20 cellular contexts compared by ENCODE assay signal in the genomic region with DNA sequence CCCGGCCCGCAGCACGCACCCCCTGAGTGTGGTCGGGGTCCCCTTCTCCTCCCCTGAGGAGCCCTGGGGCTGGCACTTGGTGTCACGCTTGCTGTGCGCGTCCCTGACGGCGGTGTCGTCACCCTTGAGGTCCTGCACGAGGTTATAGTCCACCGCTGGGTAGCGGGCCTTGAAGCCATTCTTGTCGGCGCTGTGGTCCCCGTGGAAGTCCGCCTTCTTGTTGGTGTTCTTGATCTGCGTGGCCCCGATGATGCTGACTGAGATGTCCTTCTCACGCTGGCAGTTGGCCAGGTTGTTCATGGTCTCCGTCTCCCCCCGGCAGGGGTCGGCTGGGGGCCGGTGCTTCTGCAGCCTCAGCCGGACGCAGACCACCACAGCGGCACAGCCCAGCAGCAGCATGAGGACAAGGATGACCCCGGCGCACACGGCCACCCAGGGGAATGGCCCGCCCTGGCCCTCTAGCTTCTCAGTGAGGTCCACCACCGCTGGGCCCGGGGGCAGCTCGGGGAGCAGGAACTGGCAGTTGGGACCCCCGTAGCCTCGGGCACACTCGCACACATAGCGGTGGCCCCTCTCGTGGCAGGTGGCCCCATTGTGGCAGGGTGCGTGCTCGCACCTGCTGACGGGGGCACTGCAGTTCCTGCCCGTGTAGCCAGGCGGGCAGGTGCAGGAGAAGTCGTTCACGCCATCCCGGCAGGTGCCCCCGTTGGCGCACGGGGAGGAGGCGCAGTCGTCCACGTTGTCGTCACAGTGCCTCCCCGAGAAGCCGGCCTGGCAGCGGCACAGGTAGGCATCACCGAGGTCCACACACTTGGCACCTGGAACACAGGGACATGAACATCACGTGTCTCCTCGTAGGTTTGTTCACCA.
"Had no signal": no experiment of that assay in that cellular context is flagged by ENCODE, and none has a peak within 500 bp of the region (broad histone marks: within the 10 kb centered on the region; RNA-seq: fewer than 3 reads in every experiment).

No MANE protein-coding gene starts in this region.

- H3K9me3 ChIP-seq: breast epithelium, left lung, testis, vagina had no signal

- H3K79me2 ChIP-seq: parathyroid adenoma had no signal

- H3K27me3 ChIP-seq: breast epithelium, foreskin keratinocyte, testis, vagina had no signal

- DNase-seq: activated CD4-positive, alpha-beta memory T cell treated with anti-CD3 and anti-CD28 coated beads for 36 hours; activated CD4-positive, alpha-beta T cell treated with anti-CD3 and anti-CD28 coated beads for 48 hours; activated gamma-delta T cell treated with Interleukin-2 at 50 U/mL for 16 hours; cortex of kidney; foreskin keratinocyte; immature natural killer cell; kidney glomerular epithelial cell; left lung; naive thymus-derived CD8-positive, alpha-beta T cell; stimulated activated CD4-positive, alpha-beta T cell treated with anti-CD3 and anti-CD28 coated beads, Interleukin-15, amount 100 ng/mL, for 24 hours; T-helper 2 cell; testis; trophoblast cell had no signal

- H2AFZ ChIP-seq: parathyroid adenoma had no signal

- H3K27ac Mint-ChIP-seq: activated CD4-positive, alpha-beta memory T cell treated with anti-CD3 and anti-CD28 coated beads for 36 hours; activated naive CD4-positive, alpha-beta T cell treated with anti-CD3 and anti-CD28 coated beads, Interleukin-2, amount 50 U/mL, for 72 hours; immature natural killer cell; mesothelial cell of epicardium; naive thymus-derived CD8-positive, alpha-beta T cell; stimulated activated memory B cell treated with anti-CD40 and anti-IgM and Interleukin-4, amounts not matched to agents 10 μg/mL and 1 μg/mL and 100 μg/mL, for 72 hours had no signal

- H3K4me3 Mint-ChIP-seq: activated CD4-positive, alpha-beta memory T cell treated with anti-CD3 and anti-CD28 coated beads for 36 hours; immature natural killer cell; mesothelial cell of epicardium; naive thymus-derived CD8-positive, alpha-beta T cell; stimulated activated memory B cell treated with anti-CD40 and anti-IgM and Interleukin-4, amounts not matched to agents 10 μg/mL and 1 μg/mL and 100 μg/mL, for 72 hours had no signal

- H3K36me3 Mint-ChIP-seq: activated CD4-positive, alpha-beta memory T cell treated with anti-CD3 and anti-CD28 coated beads for 36 hours; activated naive CD4-positive, alpha-beta T cell treated with anti-CD3 and anti-CD28 coated beads, Interleukin-2, amount 50 U/mL, for 72 hours; mesothelial cell of epicardium; stimulated activated memory B cell treated with anti-CD40 and anti-IgM and Interleukin-4, amounts not matched to agents 10 μg/mL and 1 μg/mL and 100 μg/mL, for 72 hours had no signal

- H3K27ac ChIP-seq: breast epithelium, foreskin keratinocyte, left lung, parathyroid adenoma, skin epidermis, testis, vagina had no signal

- H3K9me3 Mint-ChIP-seq: activated CD4-positive, alpha-beta memory T cell treated with anti-CD3 and anti-CD28 coated beads for 36 hours; activated naive CD4-positive, alpha-beta T cell treated with anti-CD3 and anti-CD28 coated beads, Interleukin-2, amount 50 U/mL, for 72 hours; immature natural killer cell; mesothelial cell of epicardium; naive thymus-derived CD8-positive, alpha-beta T cell; stimulated activated memory B cell treated with anti-CD40 and anti-IgM and Interleukin-4, amounts not matched to agents 10 μg/mL and 1 μg/mL and 100 μg/mL, for 72 hours had no signal

- H3K4me3 ChIP-seq: breast epithelium, left lung, skin epidermis, testis, vagina had no signal

- H3K36me3 ChIP-seq: breast epithelium had no signal
